25 cellular contexts compared by ENCODE assay signal in the genomic region with DNA sequence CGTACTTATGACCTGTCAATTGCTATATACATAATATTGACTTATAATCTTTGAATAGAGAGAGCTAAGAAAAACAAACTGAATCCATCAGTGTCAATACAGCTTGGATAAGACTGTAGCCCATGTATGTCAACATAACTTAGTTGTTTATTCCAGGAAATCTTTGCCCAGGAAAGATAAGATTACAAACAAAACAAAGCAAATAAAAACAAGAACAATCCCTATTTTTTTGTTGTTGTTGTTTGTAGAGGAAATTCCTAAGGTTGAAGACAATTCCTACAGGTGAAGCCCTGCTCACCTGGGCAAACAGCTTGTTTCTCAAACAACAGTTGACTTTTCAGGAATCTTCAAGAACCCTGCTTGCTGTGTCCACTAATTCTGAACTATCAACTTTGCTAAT.
"Had no signal": no experiment of that assay in that cellular context is flagged by ENCODE, and none has a peak within 500 bp of the region (broad histone marks: within the 10 kb centered on the region; RNA-seq: fewer than 3 reads in every experiment).

No MANE protein-coding gene starts in this region.

- H3K4me1 Mint-ChIP-seq: activated CD4-positive, alpha-beta memory T cell treated with anti-CD3 and anti-CD28 coated beads, Interleukin-2, amount 10 ng/mL, durations not matched to agents 7 days and 5 days; activated CD4-positive, alpha-beta T cell treated with anti-CD3 and anti-CD28 coated beads, Interleukin-2, amount 10 ng/mL, durations not matched to agents 7 days and 5 days; activated naive CD4-positive, alpha-beta T cell treated with anti-CD3 and anti-CD28 coated beads, Interleukin-2, amount 10 ng/mL, durations not matched to agents 7 days and 5 days had no signal

- H3K27ac Mint-ChIP-seq: activated CD4-positive, alpha-beta memory T cell treated with anti-CD3 and anti-CD28 coated beads, Interleukin-2, amount 10 ng/mL, durations not matched to agents 7 days and 5 days; activated CD4-positive, alpha-beta T cell treated with anti-CD3 and anti-CD28 coated beads, Interleukin-2, amount 10 ng/mL, durations not matched to agents 7 days and 5 days; activated naive CD4-positive, alpha-beta T cell treated with anti-CD3 and anti-CD28 coated beads, Interleukin-2, amount 10 ng/mL, durations not matched to agents 7 days and 5 days; activated naive CD8-positive, alpha-beta T cell; activated T-cell treated with anti-CD3 and anti-CD28 coated beads, Interleukin-2, amount 50 U/mL, for 24 hours; activated T-cell treated with anti-CD3 and anti-CD28 coated beads, Interleukin-2, amount 50 U/mL, for 72 hours had no signal

- H3K27ac ChIP-seq: body of pancreas, gastrocnemius medialis, heart right ventricle, hepatocyte had no signal

- H3K4me3 ChIP-seq: body of pancreas, gastrocnemius medialis, heart right ventricle, hepatocyte had no signal

- H3K9me3 Mint-ChIP-seq: activated CD4-positive, alpha-beta memory T cell treated with anti-CD3 and anti-CD28 coated beads, Interleukin-2, amount 10 ng/mL, durations not matched to agents 7 days and 5 days; activated CD4-positive, alpha-beta T cell treated with anti-CD3 and anti-CD28 coated beads, Interleukin-2, amount 10 ng/mL, durations not matched to agents 7 days and 5 days; activated naive CD4-positive, alpha-beta T cell treated with anti-CD3 and anti-CD28 coated beads, Interleukin-2, amount 10 ng/mL, durations not matched to agents 7 days and 5 days; activated T-cell treated with anti-CD3 and anti-CD28 coated beads, Interleukin-2, amount 50 U/mL, for 72 hours had no signal

- H3K79me2 ChIP-seq: hepatocyte had no signal

- FAIRE-seq: colon had no signal

- H3K4me3 Mint-ChIP-seq: activated CD4-positive, alpha-beta memory T cell treated with anti-CD3 and anti-CD28 coated beads, Interleukin-2, amount 10 ng/mL, durations not matched to agents 7 days and 5 days; activated CD4-positive, alpha-beta T cell treated with anti-CD3 and anti-CD28 coated beads, Interleukin-2, amount 10 ng/mL, durations not matched to agents 7 days and 5 days; activated naive CD4-positive, alpha-beta T cell treated with anti-CD3 and anti-CD28 coated beads, Interleukin-2, amount 10 ng/mL, durations not matched to agents 7 days and 5 days; activated naive CD8-positive, alpha-beta T cell; activated T-cell treated with anti-CD3 and anti-CD28 coated beads, Interleukin-2, amount 50 U/mL, for 24 hours; activated T-cell treated with anti-CD3 and anti-CD28 coated beads, Interleukin-2, amount 50 U/mL, for 72 hours had no signal

- H3K36me3 ChIP-seq: gastrocnemius medialis had no signal

- H2AFZ ChIP-seq: hepatocyte had no signal

- ATAC-seq: activated T-cell treated with anti-CD3 and anti-CD28 coated beads, Interleukin-2, amount 50 U/mL, for 72 hours; body of pancreas; esophagus mucosa; gastrocnemius medialis; heart right ventricle had no signal

- DNase-seq: activated CD4-positive, alpha-beta memory T cell treated with anti-CD3 and anti-CD28 coated beads, Interleukin-2, amount 10 ng/mL, durations not matched to agents 7 days and 5 days; activated CD4-positive, alpha-beta T cell treated with anti-CD3 and anti-CD28 coated beads for 1 hour; activated CD4-positive, alpha-beta T cell treated with anti-CD3 and anti-CD28 coated beads for 4 hours; activated CD4-positive, alpha-beta T cell treated with anti-CD3 and anti-CD28 coated beads, Interleukin-2, amount 10 ng/mL, durations not matched to agents 7 days and 5 days; activated CD4-positive, alpha-beta T cell treated with anti-CD3 and anti-CD28 coated beads, Interleukin-2, amount 50 U/mL, for 4 hours; activated CD8-positive, alpha-beta memory T cell treated with anti-CD3 and anti-CD28 coated beads, Interleukin-2, amount 50 U/mL, for 48 hours; activated gamma-delta T cell; activated naive CD4-positive, alpha-beta T cell; activated naive CD4-positive, alpha-beta T cell treated with anti-CD3 and anti-CD28 coated beads, Interleukin-2, amount 10 ng/mL, durations not matched to agents 7 days and 5 days; activated T-cell treated with anti-CD3 and anti-CD28 coated beads for 4 hours; activated T-cell treated with anti-CD3 and anti-CD28 coated beads, Interleukin-2, amount 50 U/mL, for 24 hours; activated T-cell treated with anti-CD3 and anti-CD28 coated beads, Interleukin-2, amount 50 U/mL, for 72 hours; amniotic stem cell; anterior cingulate cortex; body of pancreas; caudate nucleus; effector CD8-positive, alpha-beta T cell; foreskin fibroblast; gastrocnemius medialis; heart right ventricle; T-helper 2 cell had no signal

- H3K4me2 ChIP-seq: hepatocyte had no signal

- H3K9me3 ChIP-seq: body of pancreas, gastrocnemius medialis had no signal

- H3K27me3 Mint-ChIP-seq: activated naive CD8-positive, alpha-beta T cell had no signal

- H3K27me3 ChIP-seq: body of pancreas, gastrocnemius medialis, heart right ventricle, hepatocyte had no signal
